ENCODE assay signal across 1 cellular context in the genomic region with DNA sequence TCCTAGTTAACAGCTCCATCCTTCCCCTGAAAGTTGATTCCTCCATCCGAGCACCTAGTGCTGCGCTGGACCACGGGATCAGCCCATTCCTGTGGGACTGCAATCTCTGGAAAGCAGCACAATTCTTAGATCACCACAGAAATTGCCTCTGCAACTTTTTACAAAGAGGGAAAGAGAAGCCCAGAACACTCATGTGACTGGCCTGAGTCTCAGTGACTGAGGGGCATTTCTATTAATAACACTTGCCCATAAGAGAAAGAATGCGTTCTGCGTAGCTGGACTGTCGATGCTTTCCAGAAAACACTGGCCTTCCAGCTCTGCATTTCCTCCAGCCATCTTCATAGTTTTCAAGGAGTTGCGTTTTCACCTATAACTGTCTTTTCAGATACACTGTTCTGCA.
TF ChIP-seq lines count a peak whose summit lies in the region.

No MANE protein-coding gene starts in this region.

TF ChIP-seq in GM23338, 12 proteins besides CTCF, POLR2A, EP300 and RAD21 (continued from another document):
- TF ChIP-seq, protein P1, sequence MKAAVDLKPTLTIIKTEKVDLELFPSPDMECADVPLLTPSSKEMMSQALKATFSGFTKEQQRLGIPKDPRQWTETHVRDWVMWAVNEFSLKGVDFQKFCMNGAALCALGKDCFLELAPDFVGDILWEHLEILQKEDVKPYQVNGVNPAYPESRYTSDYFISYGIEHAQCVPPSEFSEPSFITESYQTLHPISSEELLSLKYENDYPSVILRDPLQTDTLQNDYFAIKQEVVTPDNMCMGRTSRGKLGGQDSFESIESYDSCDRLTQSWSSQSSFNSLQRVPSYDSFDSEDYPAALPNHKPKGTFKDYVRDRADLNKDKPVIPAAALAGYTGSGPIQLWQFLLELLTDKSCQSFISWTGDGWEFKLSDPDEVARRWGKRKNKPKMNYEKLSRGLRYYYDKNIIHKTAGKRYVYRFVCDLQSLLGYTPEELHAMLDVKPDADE (IDR thresholded peaks at IDR 0.05) = no peak
- TF ChIP-seq, protein P2, sequence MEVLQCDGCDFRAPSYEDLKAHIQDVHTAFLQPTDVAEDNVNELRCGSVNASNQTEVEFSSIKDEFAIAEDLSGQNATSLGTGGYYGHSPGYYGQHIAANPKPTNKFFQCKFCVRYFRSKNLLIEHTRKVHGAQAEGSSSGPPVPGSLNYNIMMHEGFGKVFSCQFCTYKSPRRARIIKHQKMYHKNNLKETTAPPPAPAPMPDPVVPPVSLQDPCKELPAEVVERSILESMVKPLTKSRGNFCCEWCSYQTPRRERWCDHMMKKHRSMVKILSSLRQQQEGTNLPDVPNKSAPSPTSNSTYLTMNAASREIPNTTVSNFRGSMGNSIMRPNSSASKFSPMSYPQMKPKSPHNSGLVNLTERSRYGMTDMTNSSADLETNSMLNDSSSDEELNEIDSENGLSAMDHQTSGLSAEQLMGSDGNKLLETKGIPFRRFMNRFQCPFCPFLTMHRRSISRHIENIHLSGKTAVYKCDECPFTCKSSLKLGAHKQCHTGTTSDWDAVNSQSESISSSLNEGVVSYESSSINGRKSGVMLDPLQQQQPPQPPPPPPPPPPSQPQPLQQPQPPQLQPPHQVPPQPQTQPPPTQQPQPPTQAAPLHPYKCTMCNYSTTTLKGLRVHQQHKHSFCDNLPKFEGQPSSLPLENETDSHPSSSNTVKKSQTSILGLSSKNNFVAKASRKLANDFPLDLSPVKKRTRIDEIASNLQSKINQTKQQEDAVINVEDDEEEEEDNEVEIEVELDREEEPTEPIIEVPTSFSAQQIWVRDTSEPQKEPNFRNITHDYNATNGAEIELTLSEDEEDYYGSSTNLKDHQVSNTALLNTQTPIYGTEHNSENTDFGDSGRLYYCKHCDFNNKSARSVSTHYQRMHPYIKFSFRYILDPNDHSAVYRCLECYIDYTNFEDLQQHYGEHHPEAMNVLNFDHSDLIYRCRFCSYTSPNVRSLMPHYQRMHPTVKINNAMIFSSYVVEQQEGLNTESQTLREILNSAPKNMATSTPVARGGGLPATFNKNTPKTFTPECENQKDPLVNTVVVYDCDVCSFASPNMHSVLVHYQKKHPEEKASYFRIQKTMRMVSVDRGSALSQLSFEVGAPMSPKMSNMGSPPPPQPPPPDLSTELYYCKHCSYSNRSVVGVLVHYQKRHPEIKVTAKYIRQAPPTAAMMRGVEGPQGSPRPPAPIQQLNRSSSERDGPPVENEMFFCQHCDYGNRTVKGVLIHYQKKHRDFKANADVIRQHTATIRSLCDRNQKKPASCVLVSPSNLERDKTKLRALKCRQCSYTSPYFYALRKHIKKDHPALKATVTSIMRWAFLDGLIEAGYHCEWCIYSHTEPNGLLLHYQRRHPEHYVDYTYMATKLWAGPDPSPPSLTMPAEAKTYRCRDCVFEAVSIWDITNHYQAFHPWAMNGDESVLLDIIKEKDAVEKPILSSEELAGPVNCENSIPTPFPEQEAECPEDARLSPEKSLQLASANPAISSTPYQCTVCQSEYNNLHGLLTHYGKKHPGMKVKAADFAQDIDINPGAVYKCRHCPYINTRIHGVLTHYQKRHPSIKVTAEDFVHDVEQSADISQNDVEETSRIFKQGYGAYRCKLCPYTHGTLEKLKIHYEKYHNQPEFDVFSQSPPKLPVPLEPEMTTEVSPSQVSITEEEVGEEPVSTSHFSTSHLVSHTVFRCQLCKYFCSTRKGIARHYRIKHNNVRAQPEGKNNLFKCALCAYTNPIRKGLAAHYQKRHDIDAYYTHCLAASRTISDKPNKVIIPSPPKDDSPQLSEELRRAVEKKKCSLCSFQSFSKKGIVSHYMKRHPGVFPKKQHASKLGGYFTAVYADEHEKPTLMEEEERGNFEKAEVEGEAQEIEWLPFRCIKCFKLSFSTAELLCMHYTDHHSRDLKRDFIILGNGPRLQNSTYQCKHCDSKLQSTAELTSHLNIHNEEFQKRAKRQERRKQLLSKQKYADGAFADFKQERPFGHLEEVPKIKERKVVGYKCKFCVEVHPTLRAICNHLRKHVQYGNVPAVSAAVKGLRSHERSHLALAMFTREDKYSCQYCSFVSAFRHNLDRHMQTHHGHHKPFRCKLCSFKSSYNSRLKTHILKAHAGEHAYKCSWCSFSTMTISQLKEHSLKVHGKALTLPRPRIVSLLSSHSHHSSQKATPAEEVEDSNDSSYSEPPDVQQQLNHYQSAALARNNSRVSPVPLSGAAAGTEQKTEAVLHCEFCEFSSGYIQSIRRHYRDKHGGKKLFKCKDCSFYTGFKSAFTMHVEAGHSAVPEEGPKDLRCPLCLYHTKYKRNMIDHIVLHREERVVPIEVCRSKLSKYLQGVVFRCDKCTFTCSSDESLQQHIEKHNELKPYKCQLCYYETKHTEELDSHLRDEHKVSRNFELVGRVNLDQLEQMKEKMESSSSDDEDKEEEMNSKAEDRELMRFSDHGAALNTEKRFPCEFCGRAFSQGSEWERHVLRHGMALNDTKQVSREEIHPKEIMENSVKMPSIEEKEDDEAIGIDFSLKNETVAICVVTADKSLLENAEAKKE (CRISPR knock-in tag; IDR thresholded peaks at IDR 0.05) = no peak
- TF ChIP-seq EZH2 (IDR thresholded peaks at IDR 0.05; ENCODE audit: low read depth, unreplicated experiment) (no peak), STAT1 (IDR thresholded peaks at IDR 0.05; ENCODE audit: unreplicated experiment) (no peak), POLR2AphosphoS5 (IDR thresholded peaks at IDR 0.05; ENCODE audit: low read depth) (no peak), ZNF331 (CRISPR knock-in tag; IDR thresholded peaks at IDR 0.05; ENCODE audit: low read depth) (no peak), CREB1 (CRISPR knock-in tag; IDR thresholded peaks at IDR 0.05; ENCODE audit: low read depth) (no peak), NANOG (IDR thresholded peaks at IDR 0.05; ENCODE audit: borderline replicate concordance) (no peak), JUNB (IDR thresholded peaks at IDR 0.05; ENCODE audit: unreplicated experiment) (no peak)
- TF ChIP-seq, protein P3, sequence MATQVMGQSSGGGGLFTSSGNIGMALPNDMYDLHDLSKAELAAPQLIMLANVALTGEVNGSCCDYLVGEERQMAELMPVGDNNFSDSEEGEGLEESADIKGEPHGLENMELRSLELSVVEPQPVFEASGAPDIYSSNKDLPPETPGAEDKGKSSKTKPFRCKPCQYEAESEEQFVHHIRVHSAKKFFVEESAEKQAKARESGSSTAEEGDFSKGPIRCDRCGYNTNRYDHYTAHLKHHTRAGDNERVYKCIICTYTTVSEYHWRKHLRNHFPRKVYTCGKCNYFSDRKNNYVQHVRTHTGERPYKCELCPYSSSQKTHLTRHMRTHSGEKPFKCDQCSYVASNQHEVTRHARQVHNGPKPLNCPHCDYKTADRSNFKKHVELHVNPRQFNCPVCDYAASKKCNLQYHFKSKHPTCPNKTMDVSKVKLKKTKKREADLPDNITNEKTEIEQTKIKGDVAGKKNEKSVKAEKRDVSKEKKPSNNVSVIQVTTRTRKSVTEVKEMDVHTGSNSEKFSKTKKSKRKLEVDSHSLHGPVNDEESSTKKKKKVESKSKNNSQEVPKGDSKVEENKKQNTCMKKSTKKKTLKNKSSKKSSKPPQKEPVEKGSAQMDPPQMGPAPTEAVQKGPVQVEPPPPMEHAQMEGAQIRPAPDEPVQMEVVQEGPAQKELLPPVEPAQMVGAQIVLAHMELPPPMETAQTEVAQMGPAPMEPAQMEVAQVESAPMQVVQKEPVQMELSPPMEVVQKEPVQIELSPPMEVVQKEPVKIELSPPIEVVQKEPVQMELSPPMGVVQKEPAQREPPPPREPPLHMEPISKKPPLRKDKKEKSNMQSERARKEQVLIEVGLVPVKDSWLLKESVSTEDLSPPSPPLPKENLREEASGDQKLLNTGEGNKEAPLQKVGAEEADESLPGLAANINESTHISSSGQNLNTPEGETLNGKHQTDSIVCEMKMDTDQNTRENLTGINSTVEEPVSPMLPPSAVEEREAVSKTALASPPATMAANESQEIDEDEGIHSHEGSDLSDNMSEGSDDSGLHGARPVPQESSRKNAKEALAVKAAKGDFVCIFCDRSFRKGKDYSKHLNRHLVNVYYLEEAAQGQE (IDR thresholded peaks at IDR 0.05; ENCODE audit: unreplicated experiment) = no peak
